ENCODE assay signal across 12 cellular contexts in the genomic region with DNA sequence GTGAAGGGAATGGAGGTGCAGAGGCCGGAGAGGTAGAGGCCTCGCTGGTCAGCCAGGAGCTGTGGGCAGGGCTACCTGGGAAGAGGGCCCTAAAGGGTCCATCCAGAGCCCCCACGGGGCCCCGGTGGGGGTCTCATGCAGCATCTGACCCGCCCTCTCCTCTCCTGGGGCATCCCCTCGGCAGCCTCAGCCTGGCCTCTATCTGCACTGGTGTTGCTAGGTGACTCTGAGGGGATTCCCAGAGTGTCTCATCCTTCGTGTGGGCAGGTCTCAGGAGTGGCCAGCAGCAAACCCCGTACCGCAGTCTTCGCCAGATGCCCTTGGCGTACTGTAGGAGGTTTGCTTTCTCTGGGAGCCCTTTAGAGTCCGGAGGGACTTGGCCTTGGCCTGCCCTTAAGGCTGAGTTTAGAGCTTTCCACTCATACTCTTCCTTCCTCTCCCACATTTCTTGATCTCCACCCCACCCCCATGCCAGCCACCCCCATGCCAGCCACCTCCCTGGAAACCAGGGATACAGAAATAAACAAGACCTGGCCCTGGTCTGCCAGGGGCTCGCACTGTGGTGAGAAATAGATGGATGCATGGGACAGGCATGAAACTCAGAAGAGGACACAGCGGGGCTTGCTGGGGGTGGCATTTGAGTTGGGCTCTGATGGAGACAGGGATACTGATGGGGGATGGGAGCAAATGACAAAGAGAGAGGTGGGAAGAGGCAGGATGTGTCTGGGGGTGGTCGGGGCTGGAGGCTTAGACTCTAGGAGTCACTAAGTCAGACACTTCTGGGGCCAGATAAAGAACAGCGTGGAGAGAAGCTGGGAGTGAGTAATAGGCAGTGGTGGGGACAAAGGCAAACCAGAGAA. TPM values are rescaled to one million over a fixed set of nuclear protein-coding genes. Genes with fewer than 3 reads are reported as not detected.
DNase-seq lines count a peak whose midpoint lies in the region; TF ChIP-seq lines count a peak whose summit lies in the region.
"Had no signal": no experiment of that assay in that cellular context is flagged by ENCODE, and none has a peak within 500 bp of the region (broad histone marks: within the 10 kb centered on the region; RNA-seq: fewer than 3 reads in every experiment).

No MANE protein-coding gene starts in this region.

- no peaks in the 10 kb centered on the region for H3K9me3 Mint-ChIP-seq in activated CD4-positive, alpha-beta T cell treated with anti-CD3 and anti-CD28 coated beads, Interleukin-2, amount 10 ng/mL, durations not matched to agents 7 days and 5 days
- H3K9me3 Mint-ChIP-seq: naive thymus-derived CD8-positive, alpha-beta T cell had no signal

- H3K4me3 ChIP-seq in fibroblast of villous mesenchyme (ENCODE audit: low read depth, low read length) (no peak overlapping the region), coronary artery (no peak overlapping the region)
- H3K4me3 ChIP-seq: SK-N-MC, tibial nerve had no signal

- POLR2A ChIA-PET in activated CD4-positive, alpha-beta T cell treated with anti-CD3 and anti-CD28 coated beads, Interleukin-2, amount 10 ng/mL, durations not matched to agents 7 days and 5 days (lab: Charles Lee): no interaction called here

- peak overlapping the region in 1 of 2 donors; percentile 5 for H3K27ac ChIP-seq in coronary artery
- H3K27ac ChIP-seq: SK-N-MC, tibial nerve had no signal

- H3K27me3 Mint-ChIP-seq in activated CD4-positive, alpha-beta T cell treated with anti-CD3 and anti-CD28 coated beads, Interleukin-2, amount 10 ng/mL, durations not matched to agents 7 days and 5 days: no peaks in the 10 kb centered on the region
- H3K27me3 Mint-ChIP-seq: naive thymus-derived CD8-positive, alpha-beta T cell had no signal

- no peak overlapping the region for H3K4me3 Mint-ChIP-seq in activated CD4-positive, alpha-beta T cell treated with anti-CD3 and anti-CD28 coated beads, Interleukin-2, amount 10 ng/mL, durations not matched to agents 7 days and 5 days

- CTCF ChIA-PET in activated CD4-positive, alpha-beta T cell treated with anti-CD3 and anti-CD28 coated beads, Interleukin-2, amount 10 ng/mL, durations not matched to agents 7 days and 5 days (lab: Charles Lee): interaction anchor here (0.7 to 2.4 kb wide), 25 partner anchors 8 to 110 kb away, joined by 3 to 12 read pairs (median 4); a partner anchor contains a TSS

- no peaks in the 10 kb centered on the region for H3K36me3 Mint-ChIP-seq in activated CD4-positive, alpha-beta T cell treated with anti-CD3 and anti-CD28 coated beads, Interleukin-2, amount 10 ng/mL, durations not matched to agents 7 days and 5 days (ENCODE audit: low read depth)
- H3K36me3 Mint-ChIP-seq: naive thymus-derived CD8-positive, alpha-beta T cell had no signal

- no peak for DNase-seq in activated CD4-positive, alpha-beta T cell treated with anti-CD3 and anti-CD28 coated beads, Interleukin-2, amount 10 ng/mL, durations not matched to agents 7 days and 5 days
- DNase-seq in activated CD4-positive, alpha-beta T cell treated with anti-CD3 and anti-CD28 coated beads for 1 hour: no peak
- DNase-seq in NCI-H226: peak; percentile 29
- DNase-seq in fibroblast of villous mesenchyme (ENCODE audit: low read depth): peak; percentile 13
- peak; percentile 27 for DNase-seq in stimulated activated CD4-positive, alpha-beta T cell treated with anti-CD3 and anti-CD28 coated beads, Interleukin-4, amount 100 ng/mL, for 24 hours
- no peak for DNase-seq in coronary artery (ENCODE audit: low spot score)
- no peak for DNase-seq in ureter (ENCODE audit: low spot score)
- no peak for DNase-seq in DMS153 treated with DMSO at 0.1 percent for 48 hours (lab: John Stamatoyannopoulos, UW; ENCODE audit: unreplicated experiment)
- DNase-seq: naive thymus-derived CD8-positive, alpha-beta T cell had no signal

- H3K4me1 Mint-ChIP-seq in activated CD4-positive, alpha-beta T cell treated with anti-CD3 and anti-CD28 coated beads, Interleukin-2, amount 10 ng/mL, durations not matched to agents 7 days and 5 days: peaks cover 13% of the 10 kb centered on the region

- TF ChIP-seq CTCF in fibroblast of villous mesenchyme (IDR thresholded peaks at IDR 0.05; ENCODE audit: insufficient read depth, low read depth, low read length) (no peak), coronary artery (IDR thresholded peaks at IDR 0.05) (no peak)

- peak overlapping the region; percentile 57 for H3K27ac Mint-ChIP-seq in activated CD4-positive, alpha-beta T cell treated with anti-CD3 and anti-CD28 coated beads, Interleukin-2, amount 10 ng/mL, durations not matched to agents 7 days and 5 days

RNA-seq across cellular contexts. Expression of a gene that starts 9.9 kb away (rescaled TPM):
- total RNA-seq in activated CD4-positive, alpha-beta T cell treated with anti-CD3 and anti-CD28 coated beads, Interleukin-2, amount 10 ng/mL, durations not matched to agents 7 days and 5 days: not detected
- not detected in 2 replicates for total RNA-seq in fibroblast of villous mesenchyme
- total RNA-seq in ureter: not detected
- total RNA-seq: G401; naive thymus-derived CD8-positive, alpha-beta T cell; tibial nerve had no signal

RNA-seq across cellular contexts. Expression of a gene that starts 42.7 kb away (rescaled TPM):
- total RNA-seq in activated CD4-positive, alpha-beta T cell treated with anti-CD3 and anti-CD28 coated beads, Interleukin-2, amount 10 ng/mL, durations not matched to agents 7 days and 5 days: 1 to 10 TPM; 7.1 to 9.1 TPM
- total RNA-seq in fibroblast of villous mesenchyme: 12.1 and 14.5 TPM in 2 replicates
- 8.3 TPM for total RNA-seq in ureter

Comparison
In these comparisons a context has a peak if more than half of its experiments do, and no peak if none do; other contexts are left out.
1. DNase-seq: peak in NCI-H226 (single experiment), fibroblast of villous mesenchyme (single experiment) and stimulated activated CD4-positive, alpha-beta T cell treated with anti-CD3 and anti-CD28 coated beads, Interleukin-4, amount 100 ng/mL, for 24 hours (single experiment); none in activated CD4-positive, alpha-beta T cell treated with anti-CD3 and anti-CD28 coated beads, Interleukin-2, amount 10 ng/mL, durations not matched to agents 7 days and 5 days (single experiment), activated CD4-positive, alpha-beta T cell treated with anti-CD3 and anti-CD28 coated beads for 1 hour (single experiment), coronary artery (single experiment), ureter (single experiment) and DMS153 treated with DMSO at 0.1 percent for 48 hours (single experiment).